1 cellular context compared by ENCODE assay signal in the genomic region with DNA sequence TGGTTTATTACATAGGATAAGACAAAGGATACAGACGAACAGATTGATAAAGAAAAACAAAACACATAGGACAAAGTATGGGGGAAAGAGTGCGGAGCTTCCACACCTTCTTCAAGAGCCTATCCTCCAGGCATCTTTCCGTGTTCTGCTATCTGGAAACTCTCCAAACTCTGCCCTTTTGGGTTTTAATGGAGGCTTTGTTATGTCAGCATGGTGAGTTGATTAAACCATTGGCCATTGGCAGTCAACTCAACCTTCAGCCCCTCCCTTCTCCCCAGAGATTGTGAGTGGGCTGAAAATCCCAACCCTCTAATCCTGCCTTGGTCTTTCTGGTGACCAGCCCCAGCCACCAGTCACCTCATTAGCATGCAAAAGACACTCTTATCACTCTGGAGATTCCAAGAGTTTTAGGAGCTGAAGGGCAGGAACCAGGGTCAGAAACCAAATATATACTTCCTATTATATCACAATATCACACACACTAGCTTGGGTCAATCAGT.
TF ChIP-seq lines count a peak whose summit lies in the region.

No MANE protein-coding gene starts in this region.

TF ChIP-seq in GM23338, 12 proteins besides CTCF, POLR2A, EP300 and RAD21:
- TF ChIP-seq, protein P1, sequence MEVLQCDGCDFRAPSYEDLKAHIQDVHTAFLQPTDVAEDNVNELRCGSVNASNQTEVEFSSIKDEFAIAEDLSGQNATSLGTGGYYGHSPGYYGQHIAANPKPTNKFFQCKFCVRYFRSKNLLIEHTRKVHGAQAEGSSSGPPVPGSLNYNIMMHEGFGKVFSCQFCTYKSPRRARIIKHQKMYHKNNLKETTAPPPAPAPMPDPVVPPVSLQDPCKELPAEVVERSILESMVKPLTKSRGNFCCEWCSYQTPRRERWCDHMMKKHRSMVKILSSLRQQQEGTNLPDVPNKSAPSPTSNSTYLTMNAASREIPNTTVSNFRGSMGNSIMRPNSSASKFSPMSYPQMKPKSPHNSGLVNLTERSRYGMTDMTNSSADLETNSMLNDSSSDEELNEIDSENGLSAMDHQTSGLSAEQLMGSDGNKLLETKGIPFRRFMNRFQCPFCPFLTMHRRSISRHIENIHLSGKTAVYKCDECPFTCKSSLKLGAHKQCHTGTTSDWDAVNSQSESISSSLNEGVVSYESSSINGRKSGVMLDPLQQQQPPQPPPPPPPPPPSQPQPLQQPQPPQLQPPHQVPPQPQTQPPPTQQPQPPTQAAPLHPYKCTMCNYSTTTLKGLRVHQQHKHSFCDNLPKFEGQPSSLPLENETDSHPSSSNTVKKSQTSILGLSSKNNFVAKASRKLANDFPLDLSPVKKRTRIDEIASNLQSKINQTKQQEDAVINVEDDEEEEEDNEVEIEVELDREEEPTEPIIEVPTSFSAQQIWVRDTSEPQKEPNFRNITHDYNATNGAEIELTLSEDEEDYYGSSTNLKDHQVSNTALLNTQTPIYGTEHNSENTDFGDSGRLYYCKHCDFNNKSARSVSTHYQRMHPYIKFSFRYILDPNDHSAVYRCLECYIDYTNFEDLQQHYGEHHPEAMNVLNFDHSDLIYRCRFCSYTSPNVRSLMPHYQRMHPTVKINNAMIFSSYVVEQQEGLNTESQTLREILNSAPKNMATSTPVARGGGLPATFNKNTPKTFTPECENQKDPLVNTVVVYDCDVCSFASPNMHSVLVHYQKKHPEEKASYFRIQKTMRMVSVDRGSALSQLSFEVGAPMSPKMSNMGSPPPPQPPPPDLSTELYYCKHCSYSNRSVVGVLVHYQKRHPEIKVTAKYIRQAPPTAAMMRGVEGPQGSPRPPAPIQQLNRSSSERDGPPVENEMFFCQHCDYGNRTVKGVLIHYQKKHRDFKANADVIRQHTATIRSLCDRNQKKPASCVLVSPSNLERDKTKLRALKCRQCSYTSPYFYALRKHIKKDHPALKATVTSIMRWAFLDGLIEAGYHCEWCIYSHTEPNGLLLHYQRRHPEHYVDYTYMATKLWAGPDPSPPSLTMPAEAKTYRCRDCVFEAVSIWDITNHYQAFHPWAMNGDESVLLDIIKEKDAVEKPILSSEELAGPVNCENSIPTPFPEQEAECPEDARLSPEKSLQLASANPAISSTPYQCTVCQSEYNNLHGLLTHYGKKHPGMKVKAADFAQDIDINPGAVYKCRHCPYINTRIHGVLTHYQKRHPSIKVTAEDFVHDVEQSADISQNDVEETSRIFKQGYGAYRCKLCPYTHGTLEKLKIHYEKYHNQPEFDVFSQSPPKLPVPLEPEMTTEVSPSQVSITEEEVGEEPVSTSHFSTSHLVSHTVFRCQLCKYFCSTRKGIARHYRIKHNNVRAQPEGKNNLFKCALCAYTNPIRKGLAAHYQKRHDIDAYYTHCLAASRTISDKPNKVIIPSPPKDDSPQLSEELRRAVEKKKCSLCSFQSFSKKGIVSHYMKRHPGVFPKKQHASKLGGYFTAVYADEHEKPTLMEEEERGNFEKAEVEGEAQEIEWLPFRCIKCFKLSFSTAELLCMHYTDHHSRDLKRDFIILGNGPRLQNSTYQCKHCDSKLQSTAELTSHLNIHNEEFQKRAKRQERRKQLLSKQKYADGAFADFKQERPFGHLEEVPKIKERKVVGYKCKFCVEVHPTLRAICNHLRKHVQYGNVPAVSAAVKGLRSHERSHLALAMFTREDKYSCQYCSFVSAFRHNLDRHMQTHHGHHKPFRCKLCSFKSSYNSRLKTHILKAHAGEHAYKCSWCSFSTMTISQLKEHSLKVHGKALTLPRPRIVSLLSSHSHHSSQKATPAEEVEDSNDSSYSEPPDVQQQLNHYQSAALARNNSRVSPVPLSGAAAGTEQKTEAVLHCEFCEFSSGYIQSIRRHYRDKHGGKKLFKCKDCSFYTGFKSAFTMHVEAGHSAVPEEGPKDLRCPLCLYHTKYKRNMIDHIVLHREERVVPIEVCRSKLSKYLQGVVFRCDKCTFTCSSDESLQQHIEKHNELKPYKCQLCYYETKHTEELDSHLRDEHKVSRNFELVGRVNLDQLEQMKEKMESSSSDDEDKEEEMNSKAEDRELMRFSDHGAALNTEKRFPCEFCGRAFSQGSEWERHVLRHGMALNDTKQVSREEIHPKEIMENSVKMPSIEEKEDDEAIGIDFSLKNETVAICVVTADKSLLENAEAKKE (CRISPR knock-in tag; IDR thresholded peaks at IDR 0.05), result no peak
- no peak for TF ChIP-seq NANOG (IDR thresholded peaks at IDR 0.05; ENCODE audit: borderline replicate concordance)
- TF ChIP-seq, protein P2, sequence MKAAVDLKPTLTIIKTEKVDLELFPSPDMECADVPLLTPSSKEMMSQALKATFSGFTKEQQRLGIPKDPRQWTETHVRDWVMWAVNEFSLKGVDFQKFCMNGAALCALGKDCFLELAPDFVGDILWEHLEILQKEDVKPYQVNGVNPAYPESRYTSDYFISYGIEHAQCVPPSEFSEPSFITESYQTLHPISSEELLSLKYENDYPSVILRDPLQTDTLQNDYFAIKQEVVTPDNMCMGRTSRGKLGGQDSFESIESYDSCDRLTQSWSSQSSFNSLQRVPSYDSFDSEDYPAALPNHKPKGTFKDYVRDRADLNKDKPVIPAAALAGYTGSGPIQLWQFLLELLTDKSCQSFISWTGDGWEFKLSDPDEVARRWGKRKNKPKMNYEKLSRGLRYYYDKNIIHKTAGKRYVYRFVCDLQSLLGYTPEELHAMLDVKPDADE (IDR thresholded peaks at IDR 0.05), result no peak
- TF ChIP-seq ZNF114 (CRISPR knock-in tag; IDR thresholded peaks at IDR 0.05), result no peak
- TF ChIP-seq, protein P3, sequence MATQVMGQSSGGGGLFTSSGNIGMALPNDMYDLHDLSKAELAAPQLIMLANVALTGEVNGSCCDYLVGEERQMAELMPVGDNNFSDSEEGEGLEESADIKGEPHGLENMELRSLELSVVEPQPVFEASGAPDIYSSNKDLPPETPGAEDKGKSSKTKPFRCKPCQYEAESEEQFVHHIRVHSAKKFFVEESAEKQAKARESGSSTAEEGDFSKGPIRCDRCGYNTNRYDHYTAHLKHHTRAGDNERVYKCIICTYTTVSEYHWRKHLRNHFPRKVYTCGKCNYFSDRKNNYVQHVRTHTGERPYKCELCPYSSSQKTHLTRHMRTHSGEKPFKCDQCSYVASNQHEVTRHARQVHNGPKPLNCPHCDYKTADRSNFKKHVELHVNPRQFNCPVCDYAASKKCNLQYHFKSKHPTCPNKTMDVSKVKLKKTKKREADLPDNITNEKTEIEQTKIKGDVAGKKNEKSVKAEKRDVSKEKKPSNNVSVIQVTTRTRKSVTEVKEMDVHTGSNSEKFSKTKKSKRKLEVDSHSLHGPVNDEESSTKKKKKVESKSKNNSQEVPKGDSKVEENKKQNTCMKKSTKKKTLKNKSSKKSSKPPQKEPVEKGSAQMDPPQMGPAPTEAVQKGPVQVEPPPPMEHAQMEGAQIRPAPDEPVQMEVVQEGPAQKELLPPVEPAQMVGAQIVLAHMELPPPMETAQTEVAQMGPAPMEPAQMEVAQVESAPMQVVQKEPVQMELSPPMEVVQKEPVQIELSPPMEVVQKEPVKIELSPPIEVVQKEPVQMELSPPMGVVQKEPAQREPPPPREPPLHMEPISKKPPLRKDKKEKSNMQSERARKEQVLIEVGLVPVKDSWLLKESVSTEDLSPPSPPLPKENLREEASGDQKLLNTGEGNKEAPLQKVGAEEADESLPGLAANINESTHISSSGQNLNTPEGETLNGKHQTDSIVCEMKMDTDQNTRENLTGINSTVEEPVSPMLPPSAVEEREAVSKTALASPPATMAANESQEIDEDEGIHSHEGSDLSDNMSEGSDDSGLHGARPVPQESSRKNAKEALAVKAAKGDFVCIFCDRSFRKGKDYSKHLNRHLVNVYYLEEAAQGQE (IDR thresholded peaks at IDR 0.05; ENCODE audit: unreplicated experiment), result no peak
- TF ChIP-seq ZNF331 (CRISPR knock-in tag; IDR thresholded peaks at IDR 0.05; ENCODE audit: low read depth), result no peak
- TF ChIP-seq EZH2phosphoT487 (IDR thresholded peaks at IDR 0.05; ENCODE audit: unreplicated experiment), result no peak
- no peak for TF ChIP-seq STAT1 (IDR thresholded peaks at IDR 0.05; ENCODE audit: unreplicated experiment)
- no peak for TF ChIP-seq CREB1 (CRISPR knock-in tag; IDR thresholded peaks at IDR 0.05; ENCODE audit: low read depth)
- TF ChIP-seq EZH2 (IDR thresholded peaks at IDR 0.05; ENCODE audit: low read depth, unreplicated experiment), result no peak
- TF ChIP-seq JUNB (IDR thresholded peaks at IDR 0.05; ENCODE audit: unreplicated experiment), result no peak
- TF ChIP-seq POLR2AphosphoS5 (IDR thresholded peaks at IDR 0.05; ENCODE audit: low read depth), result no peak
